Comparison of ENCODE assay signal across 2 cellular contexts in the genomic region with DNA sequence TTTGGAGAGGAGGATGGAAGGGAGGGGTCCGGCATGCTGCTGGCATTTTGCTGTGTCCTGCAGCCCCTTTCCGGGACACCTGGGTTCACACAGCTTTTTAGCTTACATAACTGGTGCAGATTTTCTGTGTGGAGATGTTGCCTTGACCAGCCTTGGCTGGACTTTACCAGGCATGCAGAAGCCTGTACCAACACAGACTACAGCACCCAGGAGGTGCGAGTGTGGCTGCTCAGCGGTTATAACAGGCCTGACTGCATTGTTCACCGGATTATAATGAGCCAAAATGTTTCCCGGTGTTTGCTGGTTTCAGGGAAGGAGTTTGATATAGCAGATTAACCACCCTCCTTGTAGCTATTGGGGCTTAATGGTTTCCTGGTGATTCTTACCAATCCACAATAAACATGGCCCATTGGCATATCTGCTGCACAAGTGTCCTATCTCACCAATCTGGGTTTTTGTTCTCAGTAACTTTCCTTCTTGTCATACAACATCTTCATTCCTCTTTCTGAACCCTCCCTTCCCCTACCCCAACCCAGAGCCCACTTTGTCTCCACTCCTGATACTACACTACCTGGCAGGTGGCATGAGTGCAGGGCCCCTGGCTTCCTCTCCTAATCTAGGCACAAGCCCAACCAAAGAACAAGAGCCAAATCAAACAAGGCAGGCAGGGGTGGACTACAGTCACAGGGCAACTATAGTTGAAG.
TF ChIP-seq lines count a peak whose summit lies in the region.

No MANE protein-coding gene starts in this region.

TF ChIP-seq in HEK293, 187 proteins besides CTCF, POLR2A, EP300 and RAD21:
- TF ChIP-seq PBX3 (CRISPR knock-in tag; IDR thresholded peaks at IDR 0.05) (no peak), ZNF449 (tag by site-specific recombination; IDR thresholded peaks at IDR 0.05) (peak; percentile 85)

TF ChIP-seq in SK-N-SH, 30 proteins besides CTCF, POLR2A, EP300 and RAD21:
- TF ChIP-seq FOXM1 (IDR thresholded peaks at IDR 0.05; ENCODE audit: low read depth) (no peak), JUND (IDR thresholded peaks at IDR 0.05) (0 out of 2 replicates have a peak, but pooled peaks have one; percentile 1)
TF ChIP-seq in SK-N-SH: peak in this region for 1.
